ENCODE assay signal across 24 cellular contexts in the genomic region with DNA sequence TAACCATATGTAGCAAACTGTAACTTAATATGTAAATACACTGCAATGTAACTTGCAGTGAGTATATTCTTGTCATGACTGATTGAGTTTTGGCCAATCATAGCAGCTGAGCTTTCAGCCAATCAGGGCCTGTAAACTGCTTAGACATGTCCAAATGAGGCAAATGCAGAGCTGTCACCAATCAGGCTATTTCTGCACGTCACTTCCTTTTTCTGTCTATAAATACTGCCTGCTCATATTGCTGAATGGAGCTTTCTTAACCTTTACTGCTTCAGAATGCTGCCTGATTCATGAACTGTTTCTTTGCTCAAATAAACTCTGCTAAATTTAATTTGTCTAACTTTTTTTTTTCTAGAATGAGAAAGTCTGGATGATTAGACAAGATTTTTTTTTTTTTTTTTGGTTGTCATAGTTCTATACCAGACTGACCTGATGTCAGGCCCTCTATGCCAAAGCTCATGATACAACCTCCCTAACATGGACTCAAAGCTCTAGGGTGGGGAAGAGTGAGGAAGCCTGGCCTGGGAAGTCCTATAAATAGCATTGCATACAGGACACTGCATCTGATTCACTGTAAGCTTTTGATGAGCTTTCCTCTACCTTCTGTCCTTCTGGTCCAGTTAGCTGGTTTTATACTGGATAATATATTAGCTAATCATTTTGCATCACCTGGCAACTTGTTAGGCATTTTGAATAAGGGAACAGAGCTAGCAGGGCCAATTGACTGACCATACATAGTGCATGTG. TPM values are rescaled to one million over a fixed set of nuclear protein-coding genes. Genes with fewer than 3 reads are reported as not detected.
DNase-seq lines count a peak whose midpoint lies in the region; ATAC-seq, FAIRE-seq and TF ChIP-seq lines count a peak whose summit lies in the region.
"Had no signal": no experiment of that assay in that cellular context is flagged by ENCODE, and none has a peak within 500 bp of the region (broad histone marks: within the 10 kb centered on the region; RNA-seq: fewer than 3 reads in every experiment).

No MANE protein-coding gene starts in this region.

- no peak overlapping the region; the same call in 1 of the 2 replicates for H3K18ac ChIP-seq in IMR-90 (ENCODE audit: low read depth, low read length)

- no peak overlapping the region for H2BK20ac ChIP-seq in IMR-90 (ENCODE audit: low read depth, low read length)

- intact Hi-C loops in IMR-90 (cut with micrococcal nuclease) (no loop called here), GM12878 (cut with micrococcal nuclease; ENCODE audit: unreplicated experiment) (no loop called here), vagina (cut with DNase I) (no loop called here)

- peak; percentile 13 for FAIRE-seq in GM12878 (lab: Jason Lieb, UNC)
- FAIRE-seq: HTR-8/SVneo, keratinocyte, pancreas had no signal

- H3K4ac ChIP-seq in IMR-90 (ENCODE audit: low read depth, low read length), result no peak overlapping the region

- CTCF ChIA-PET in IMR-90 (lab: Yijun Ruan, JAX), result interaction anchor here (0.7 to 1.1 kb wide), 2 partner anchors 66 to 122 kb away, joined by 4 read pairs; no protein-coding TSS in a partner anchor
- CTCF ChIA-PET in GM12878 (lab: Yijun Ruan, JAX), result interaction anchor here (0.6 to 1.5 kb wide), 4 partner anchors 14 to 283 kb away, joined by 3 to 6 read pairs (median 4); no protein-coding TSS in a partner anchor

- no peaks in the 10 kb centered on the region for H3K9me1 ChIP-seq in IMR-90 (ENCODE audit: insufficient read depth, low read length)

- SMC1A ChIA-PET in GM12878 (lab: Charles Lee; ENCODE audit: uncharacterized antibody, unreplicated experiment), result interaction anchor here (0.6 to 1.3 kb wide), 4 partner anchors 25 to 225 kb away, joined by 3 to 5 read pairs (median 3); no protein-coding TSS in a partner anchor

- no peak overlapping the region for H3K23ac ChIP-seq in IMR-90 (ENCODE audit: low read depth, low read length)

- H4K5ac ChIP-seq in IMR-90 (ENCODE audit: low read depth, low read length), result no peak overlapping the region

- H3K56ac ChIP-seq in IMR-90 (ENCODE audit: extremely low read depth, insufficient read depth, low read length), result no peak overlapping the region

- H2AK5ac ChIP-seq in IMR-90 (ENCODE audit: low read depth, low read length), result no peak overlapping the region

- dilution Hi-C loops in IMR-90 (cut with HindIII; ENCODE audit: low sequenced_read_pairs, unreplicated experiment), result no loop called here

- H2BK120ac ChIP-seq in IMR-90 (ENCODE audit: low read depth, low read length), result no peak overlapping the region

- no peak overlapping the region for H2BK5ac ChIP-seq in IMR-90 (ENCODE audit: low read depth, low read length, poor library complexity, severe bottlenecking)

- H3K9me3 ChIP-seq in IMR-90 (ENCODE audit: control insufficient read depth, insufficient read depth, low read length), result no peaks in the 10 kb centered on the region
- H3K9me3 ChIP-seq in GM12878 (replicated peaks; ENCODE audit: control insufficient read depth, insufficient read depth, low read length), result no peaks in the 10 kb centered on the region
- no peaks in the 10 kb centered on the region for H3K9me3 ChIP-seq in vagina
- H3K9me3 ChIP-seq: colonic mucosa, pancreas had no signal

- in situ Hi-C loops in G401 (cut with HindIII; ENCODE audit: low sequenced_read_pairs) (no loop called here), IMR-90 (cut with MboI; ENCODE audit: low sequenced_read_pairs) (no loop called here), GM12878 (cut with MboI) (no loop called here)

- no peak overlapping the region for H2AK9ac ChIP-seq in IMR-90 (replicated peaks; ENCODE audit: low read depth, low read length, poor library complexity)

- no peak for TF ChIP-seq POLR2A in IMR-90 (IDR thresholded peaks at IDR 0.05; ENCODE audit: low read depth, low read length)
- TF ChIP-seq POLR2A in GM12878 (IDR thresholded peaks at IDR 0.05; ENCODE audit: low read depth, low read length), result no peak
- no peak for TF ChIP-seq POLR2A in vagina (IDR thresholded peaks at IDR 0.05)

- H3K27me3 ChIP-seq in IMR-90 (ENCODE audit: control insufficient read depth, insufficient read depth, low read length), result no peaks in the 10 kb centered on the region
- H3K27me3 ChIP-seq in GM12878 (replicated peaks in 1 of 2; ENCODE audit: control insufficient read depth in 2 of 2, insufficient read depth in 2 of 2, low read length in 1 of 2), result no peaks in the 10 kb centered on the region
- H3K27me3 ChIP-seq in vagina, result no peaks in the 10 kb centered on the region
- H3K27me3 ChIP-seq: colonic mucosa, hepatocyte, pancreas had no signal

- DNase-seq in G401 (ENCODE audit: low spot score), result peak; percentile 57
- peak; percentile 16 for DNase-seq in IMR-90
- peak; percentile 18 for DNase-seq in NCI-H524 treated with DMSO at 0.1 percent for 48 hours (lab: John Stamatoyannopoulos, UW)
- no peak for DNase-seq in GM12878 (ENCODE audit: low read depth, low spot score)
- DNase-seq in NCI-H187 treated with DMSO at 0.1 percent for 48 hours (lab: John Stamatoyannopoulos, UW), result no peak
- DNase-seq in vagina (ENCODE audit: extremely low spot score in 2 of 2), result no peak
- DNase-seq in SW480 (ENCODE audit: low spot score), result no peak
- DNase-seq in GM20000 (ENCODE audit: low spot score), result no peak
- DNase-seq: activated CD8-positive, alpha-beta T cell treated with anti-CD3 and anti-CD28 coated beads for 36 hours; activated naive CD4-positive, alpha-beta T cell treated with anti-CD3 and anti-CD28 coated beads, Interleukin-2, amount 50 U/mL, for 16 hours; activated T-cell treated with anti-CD3 and anti-CD28 coated beads, Interleukin-2, amount 50 U/mL, for 24 hours; colonic mucosa; GF-D8; naive B cell; NCI-H2081; NCI-H69; pancreas; stimulated activated CD4-positive, alpha-beta T cell treated with anti-CD3 and anti-CD28 coated beads, Interleukin-2, amount 100 ng/mL, for 48 hours had no signal

- POLR2A ChIA-PET in IMR-90 (lab: Charles Lee; ENCODE audit: unreplicated experiment), result interaction anchor here (0.6 kb wide), 1 partner anchor 19 kb away, joined by 9 read pairs; no protein-coding TSS in a partner anchor
- POLR2A ChIA-PET in GM12878 (lab: Charles Lee), result no interaction called here

- H2AFZ ChIP-seq in IMR-90 (replicated peaks; ENCODE audit: low read length, poor library complexity) (no peak overlapping the region), GM12878 (ENCODE audit: control insufficient read depth, low read depth, low read length) (no peak overlapping the region)
- H2AFZ ChIP-seq: hepatocyte had no signal

- TF ChIP-seq CTCF in IMR-90 (conservative IDR thresholded peaks at IDR 0.05; ENCODE audit: low read depth, low read length), result no peak
- TF ChIP-seq CTCF in GM12878 (IDR thresholded peaks at IDR 0.05 in 2 of 3, conservative IDR thresholded peaks at IDR 0.05 in 1 of 3; ENCODE audit: control insufficient read depth in 2 of 3, extremely low read depth in 1 of 3, insufficient read depth in 1 of 3, low read depth in 3 of 3, low read length in 3 of 3), result no peak
- TF ChIP-seq CTCF in vagina (IDR thresholded peaks at IDR 0.05), result no peak
- no peak for TF ChIP-seq CTCF in GM20000 (IDR thresholded peaks at IDR 0.05; ENCODE audit: extremely low read depth, missing control alignments)

- H3K4me1 ChIP-seq in IMR-90 (ENCODE audit: control insufficient read depth, insufficient read depth, low read length) (no peaks in the 10 kb centered on the region), GM12878 (ENCODE audit: control insufficient read depth, insufficient read depth, low read length) (no peaks in the 10 kb centered on the region), vagina (no peaks in the 10 kb centered on the region)
- H3K4me1 ChIP-seq: colonic mucosa, pancreas had no signal

- no peak overlapping the region for H2BK15ac ChIP-seq in IMR-90 (ENCODE audit: low read depth, low read length)

- TF ChIP-seq RAD21 in IMR-90 (IDR thresholded peaks at IDR 0.05; ENCODE audit: low read length) (no peak), GM12878 (IDR thresholded peaks at IDR 0.05; ENCODE audit: insufficient read depth, low read depth, low read length) (no peak)

- no peak overlapping the region for H4K8ac ChIP-seq in IMR-90 (ENCODE audit: low read depth in 2 of 2, low read length in 2 of 2)

- H3K79me2 ChIP-seq in GM12878 (ENCODE audit: control insufficient read depth, insufficient read depth, low read length), result no peaks in the 10 kb centered on the region
- H3K79me2 ChIP-seq: hepatocyte had no signal

- WGBS in IMR-90 (ENCODE audit: extremely low coverage in 2 of 2, insufficient read length in 1 of 2), 2 experiments, result 33% methylated on average over 1 of the region's 1 CpG; no CpG with 5 or more reads in 1 of the 2 experiments
- WGBS in GM12878 (ENCODE audit: insufficient coverage, insufficient replicate concordance, low lambda C conversion rate, missing lambda C conversion rate), result 17% methylated on average over 1 of the region's 1 CpG

- H3K4me3 ChIP-seq in IMR-90 (ENCODE audit: insufficient read depth, low read depth, low read length), result no peak overlapping the region
- H3K4me3 ChIP-seq in GM12878, result no peak overlapping the region
- H3K4me3 ChIP-seq in vagina, result no peak overlapping the region
- H3K4me3 ChIP-seq: colonic mucosa, hepatocyte, pancreas had no signal

- no peak overlapping the region for H4K91ac ChIP-seq in IMR-90 (ENCODE audit: insufficient read depth, low read depth, low read length)

- H3K36me3 ChIP-seq in IMR-90 (ENCODE audit: control insufficient read depth, insufficient read depth, low read length) (no peaks in the 10 kb centered on the region), GM12878 (ENCODE audit: control insufficient read depth in 2 of 2, insufficient read depth in 2 of 2, low read length in 1 of 2) (no peaks in the 10 kb centered on the region), vagina (no peaks in the 10 kb centered on the region)
- H3K36me3 ChIP-seq: colonic mucosa, pancreas had no signal

- H3K9ac ChIP-seq in IMR-90 (ENCODE audit: low read depth, low read length) (no peak overlapping the region), GM12878 (ENCODE audit: control insufficient read depth, insufficient read depth, low read length) (no peak overlapping the region)

- H3K27ac ChIP-seq in IMR-90 (ENCODE audit: insufficient read depth, low read length) (no peak overlapping the region), GM12878 (ENCODE audit: control insufficient read depth, insufficient read depth) (no peak overlapping the region), vagina (no peak overlapping the region)
- H3K27ac ChIP-seq: colonic mucosa, hepatocyte, pancreas, VCaP had no signal

- no peak for TF ChIP-seq EP300 in GM12878 (IDR thresholded peaks at IDR 0.05; ENCODE audit: borderline replicate concordance in 1 of 2, control insufficient read depth in 1 of 2, low read depth in 2 of 2, low read length in 2 of 2)

- ATAC-seq in IMR-90 (ENCODE audit: low read depth) (no peak), GM12878 (peak; percentile 52; the same call in 2 of the 3 replicates)
- ATAC-seq: activated CD8-positive, alpha-beta T cell treated with anti-CD3 and anti-CD28 coated beads for 36 hours; pancreas had no signal

- H3K14ac ChIP-seq in IMR-90 (replicated peaks; ENCODE audit: low read depth, low read length), result no peak overlapping the region

- BruUV-seq in IMR-90 (replicated peaks; lab: Mats Ljungman, UMichigan) (no TSS peak), GM12878 (replicated peaks; lab: Mats Ljungman, UMichigan) (no TSS peak)

- H3K79me1 ChIP-seq in IMR-90 (ENCODE audit: low read depth in 1 of 2, low read length in 2 of 2), result no peaks in the 10 kb centered on the region

- H4K20me1 ChIP-seq in IMR-90 (ENCODE audit: insufficient read depth, low read length) (no peaks in the 10 kb centered on the region), GM12878 (ENCODE audit: control insufficient read depth, insufficient read depth) (no peaks in the 10 kb centered on the region)

- no peak overlapping the region for H3K4me2 ChIP-seq in IMR-90 (ENCODE audit: low read depth, low read length)
- no peak overlapping the region for H3K4me2 ChIP-seq in GM12878 (ENCODE audit: control insufficient read depth, insufficient read depth)
- H3K4me2 ChIP-seq: hepatocyte had no signal

- RAD21 ChIA-PET in GM12878 (lab: Charles Lee; ENCODE audit: unreplicated experiment), result no interaction called here

RNA-seq across cellular contexts. Expression of gene MGP, which starts 12.0 kb away (rescaled TPM):
- total RNA-seq in G401 (2014; rRNA removed; shearing (Covaris generic)), result not detected in 2 replicates
- total RNA-seq in IMR-90 (2012; rRNA removed) (0.56 and 1.4 TPM in 2 replicates), GM12878 (2014; rRNA removed) (not detected in 2 replicates), GM12878 (2014; rRNA removed; fragmentation: Illumina TruSeq; extraction: Trizol) (not detected in 2 replicates), GM12878 (2021) (0.58 and 1.2 TPM in 2 replicates), vagina (1,065 TPM)
- polyA plus RNA-seq in IMR-90 (2012; rRNA removed) (1.9 and 2.7 TPM in 2 replicates), GM12878 (2011; rRNA removed) (not detected in 2 replicates), GM12878 (2014; fragmentation: Illumina TruSeq; extraction: Trizol) (not detected in 2 replicates), GM12878 (2014; fragmentation: Nextera tagmentation; extraction: Ambion mirVana) (not detected), GM12878 (2014; rRNA removed) (not detected in 2 replicates), GM12878 (2016; fragmentation: Nextera tagmentation; extraction: Ambion mirVana) (under 1 TPM in 1 of 2 experiments, not detected in 1; 0.21 TPM)
- 0.65 and 1.2 TPM in 2 replicates for polyA plus RNA-seq in IMR-90 (2012; cell fraction: cytosol; rRNA removed)
- polyA plus RNA-seq in IMR-90 (2012; cell fraction: nucleus; rRNA removed; ENCODE audit: low replicate concordance), result 0.10 and 0.57 TPM in 2 replicates
- total RNA-seq in GM12878 (2013; cell fraction: nucleolus; rRNA removed), result not detected in 2 replicates
- polyA plus RNA-seq in GM12878 (2011; ENCODE audit: low read depth), result not detected
- polyA plus RNA-seq in GM12878 (2011; cell fraction: cytosol; rRNA removed), result not detected in 2 replicates
- polyA plus RNA-seq in GM12878 (2011; cell fraction: nucleus; rRNA removed), result 0.07 TPM in 1 of 2 replicates, not detected in the other
- not detected in 2 replicates for polyA plus RNA-seq in GM12878 (2012)
- polyA minus RNA-seq in GM12878 (2011; rRNA and poly(A)+ RNA removed), result not detected in 2 replicates
- not detected in 2 replicates for polyA minus RNA-seq in GM12878 (2011; cell fraction: cytosol; rRNA and poly(A)+ RNA removed)
- polyA minus RNA-seq in GM12878 (2011; cell fraction: nucleus; rRNA and poly(A)+ RNA removed), result not detected in 2 replicates
- total RNA-seq: activated CD8-positive, alpha-beta T cell treated with anti-CD3 and anti-CD28 coated beads for 36 hours had no signal

RNA-seq across cellular contexts. Expression of gene ART4, which starts 30.3 kb away (rescaled TPM):
- not detected in 2 replicates for total RNA-seq in G401 (2014; rRNA removed; shearing (Covaris generic))
- total RNA-seq in IMR-90 (2012; rRNA removed) (not detected in 2 replicates), GM12878 (2014; rRNA removed) (not detected in 2 replicates), GM12878 (2014; rRNA removed; fragmentation: Illumina TruSeq; extraction: Trizol) (not detected in 2 replicates), GM12878 (2021) (not detected in 2 replicates), vagina (0.98 TPM)
- polyA plus RNA-seq in IMR-90 (2012; rRNA removed) (not detected in 2 replicates), GM12878 (2011; rRNA removed) (not detected in 2 replicates), GM12878 (2014; fragmentation: Illumina TruSeq; extraction: Trizol) (not detected in 2 replicates), GM12878 (2014; fragmentation: Nextera tagmentation; extraction: Ambion mirVana) (under 1 TPM in 1 of 2 experiments, not detected in 1; 0.02 TPM), GM12878 (2014; rRNA removed) (not detected in 2 replicates), GM12878 (2016; fragmentation: Nextera tagmentation; extraction: Ambion mirVana) (not detected)
- not detected in 2 replicates for polyA plus RNA-seq in IMR-90 (2012; cell fraction: cytosol; rRNA removed)
- not detected in 2 replicates for polyA plus RNA-seq in IMR-90 (2012; cell fraction: nucleus; rRNA removed; ENCODE audit: low replicate concordance)
- not detected in 2 replicates for total RNA-seq in GM12878 (2013; cell fraction: nucleolus; rRNA removed)
- not detected for polyA plus RNA-seq in GM12878 (2011; ENCODE audit: low read depth)
- not detected in 2 replicates for polyA plus RNA-seq in GM12878 (2011; cell fraction: cytosol; rRNA removed)
- polyA plus RNA-seq in GM12878 (2011; cell fraction: nucleus; rRNA removed), result not detected in 2 replicates
- polyA plus RNA-seq in GM12878 (2012), result not detected in 2 replicates
- not detected in 2 replicates for polyA minus RNA-seq in GM12878 (2011; rRNA and poly(A)+ RNA removed)
- polyA minus RNA-seq in GM12878 (2011; cell fraction: cytosol; rRNA and poly(A)+ RNA removed), result not detected in 2 replicates
- not detected in 2 replicates for polyA minus RNA-seq in GM12878 (2011; cell fraction: nucleus; rRNA and poly(A)+ RNA removed)
- total RNA-seq: activated CD8-positive, alpha-beta T cell treated with anti-CD3 and anti-CD28 coated beads for 36 hours; M059J; RPMI7951 had no signal
- polyA plus RNA-seq: keratinocyte had no signal

RNA-seq across cellular contexts. Expression of gene SMCO3, which starts 59.6 kb away (rescaled TPM):
- not detected in 2 replicates for total RNA-seq in G401 (2014; rRNA removed; shearing (Covaris generic))
- under 0.01 TPM in 2 replicates for total RNA-seq in IMR-90 (2012; rRNA removed)
- polyA plus RNA-seq in IMR-90 (2012; rRNA removed), result 0.07 TPM in 1 of 2 replicates, not detected in the other
- polyA plus RNA-seq in IMR-90 (2012; cell fraction: cytosol; rRNA removed), result not detected in 2 replicates
- not detected in 2 replicates for polyA plus RNA-seq in IMR-90 (2012; cell fraction: nucleus; rRNA removed; ENCODE audit: low replicate concordance)
- total RNA-seq in GM12878 (2013; cell fraction: nucleolus; rRNA removed), result not detected in 2 replicates
- not detected in 2 replicates for total RNA-seq in GM12878 (2014; rRNA removed)
- not detected in 2 replicates for total RNA-seq in GM12878 (2014; rRNA removed; fragmentation: Illumina TruSeq; extraction: Trizol)
- not detected in 2 replicates for total RNA-seq in GM12878 (2021)
- not detected for polyA plus RNA-seq in GM12878 (2011; ENCODE audit: low read depth)
- not detected in 2 replicates for polyA plus RNA-seq in GM12878 (2011; rRNA removed)
- polyA plus RNA-seq in GM12878 (2011; cell fraction: cytosol; rRNA removed), result not detected in 2 replicates
- not detected in 2 replicates for polyA plus RNA-seq in GM12878 (2011; cell fraction: nucleus; rRNA removed)
- 0.13 TPM in 1 of 2 replicates, not detected in the other for polyA plus RNA-seq in GM12878 (2012)
- polyA plus RNA-seq in GM12878 (2014; fragmentation: Illumina TruSeq; extraction: Trizol), result not detected in 2 replicates
- under 1 TPM; 0.10 to 0.11 TPM for polyA plus RNA-seq in GM12878 (2014; fragmentation: Nextera tagmentation; extraction: Ambion mirVana)
- not detected in 2 replicates for polyA plus RNA-seq in GM12878 (2014; rRNA removed)
- polyA plus RNA-seq in GM12878 (2016; fragmentation: Nextera tagmentation; extraction: Ambion mirVana), result under 1 TPM; 0.05 to 0.35 TPM
- not detected in 2 replicates for polyA minus RNA-seq in GM12878 (2011; rRNA and poly(A)+ RNA removed)
- not detected in 2 replicates for polyA minus RNA-seq in GM12878 (2011; cell fraction: cytosol; rRNA and poly(A)+ RNA removed)
- polyA minus RNA-seq in GM12878 (2011; cell fraction: nucleus; rRNA and poly(A)+ RNA removed), result not detected in 2 replicates
- total RNA-seq in vagina, result not detected
- total RNA-seq: activated CD8-positive, alpha-beta T cell treated with anti-CD3 and anti-CD28 coated beads for 36 hours; colonic mucosa; M059J; RPMI7951 had no signal
- polyA plus RNA-seq: keratinocyte had no signal

Comparison
In these comparisons a context has a peak if more than half of its experiments do, and no peak if none do; other contexts are left out.
1. DNase-seq: peak in G401 (single experiment), IMR-90 (single experiment) and NCI-H524 treated with DMSO at 0.1 percent for 48 hours (single experiment); none in GM12878 (single experiment), NCI-H187 treated with DMSO at 0.1 percent for 48 hours (single experiment), vagina (0 of 2), SW480 (single experiment) and GM20000 (single experiment).
2. RNA of gene MGP, which starts 12.0 kb away (total RNA-seq): 1,065 TPM in vagina (single experiment); 0.56 to 1.4 TPM in IMR-90, not detected in G401 and 0.58 to 1.2 TPM in GM12878; every median in the first group is over 100 times any median in the second.